8 cellular contexts compared by ENCODE assay signal in the genomic region with DNA sequence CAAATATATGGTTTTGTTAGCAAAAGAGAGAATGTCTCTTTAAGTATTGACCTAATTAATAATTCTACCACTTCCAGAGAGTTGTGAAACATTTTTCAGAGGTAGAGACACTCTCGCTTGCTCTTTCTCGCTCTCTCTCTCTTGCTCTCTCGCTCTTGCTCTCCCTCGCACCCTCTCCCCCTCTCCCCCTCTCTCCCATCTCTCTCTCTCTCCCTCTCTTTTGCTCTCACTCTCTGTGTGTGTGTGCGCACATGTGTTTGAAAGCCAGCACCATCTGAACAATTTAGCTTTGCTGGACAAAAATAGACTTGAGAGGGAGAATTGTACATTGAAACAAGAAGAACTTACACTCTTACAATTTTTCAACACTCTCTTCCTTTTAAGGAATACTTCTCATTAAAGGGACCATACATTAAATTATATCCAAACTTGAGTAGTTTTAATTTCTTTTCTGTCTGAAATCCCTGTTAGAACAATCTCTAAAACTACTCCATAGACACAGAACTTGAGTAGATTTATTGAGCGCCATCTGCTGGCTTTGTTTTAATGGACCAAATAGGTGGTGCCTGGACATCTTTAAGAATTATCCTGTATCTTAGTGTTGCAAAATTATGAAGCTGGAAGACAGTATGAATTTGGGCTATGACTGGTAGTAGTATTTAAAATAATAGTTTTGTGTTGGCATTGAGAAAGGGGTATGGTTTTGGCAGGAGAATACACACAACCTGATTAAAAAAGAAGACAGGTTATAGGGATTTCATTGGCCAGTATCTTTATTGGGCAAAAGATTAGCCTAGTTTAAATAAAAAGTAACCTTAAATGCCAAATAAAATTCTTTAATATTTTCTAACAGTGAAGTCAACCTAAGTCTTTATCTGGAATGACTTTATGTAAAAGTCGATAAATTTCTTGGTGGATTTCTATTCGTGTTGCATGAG.
A peak's percentile ranks its signal among the peaks of the same experiment; 100 is the strongest.
DNase-seq lines count a peak whose midpoint lies in the region; ATAC-seq, FAIRE-seq and TF ChIP-seq lines count a peak whose summit lies in the region.

No MANE protein-coding gene starts in this region.

- H3K4me2 ChIP-seq in GM12878 (ENCODE audit: control insufficient read depth, insufficient read depth): no peak overlapping the region

- TF ChIP-seq RAD21 in GM12878 (IDR thresholded peaks at IDR 0.05; ENCODE audit: insufficient read depth, low read depth, low read length): peak; percentile 63

- H4K20me1 ChIP-seq in GM12878 (ENCODE audit: control insufficient read depth, insufficient read depth): peaks cover 6% of the 10 kb centered on the region; the same call in 1 of the 2 replicates

- H2AFZ ChIP-seq in GM12878 (ENCODE audit: control insufficient read depth, low read depth, low read length): no peak overlapping the region

- H3K27me3 ChIP-seq in RWPE2 (ENCODE audit: insufficient read depth, poor library complexity, severe bottlenecking): no peaks in the 10 kb centered on the region
- no peaks in the 10 kb centered on the region for H3K27me3 ChIP-seq in GM12878 (replicated peaks in 1 of 2; ENCODE audit: control insufficient read depth in 2 of 2, insufficient read depth in 2 of 2, low read length in 1 of 2)

- H3K9me3 ChIP-seq in RWPE2 (ENCODE audit: severe bottlenecking) (no peaks in the 10 kb centered on the region), GM12878 (replicated peaks; ENCODE audit: control insufficient read depth, insufficient read depth, low read length) (no peaks in the 10 kb centered on the region)

- FAIRE-seq in GM12878 (lab: Jason Lieb, UNC) (peak; percentile 64), islet of Langerhans (lab: Jason Lieb, UNC) (peak; percentile 89)

- intact Hi-C loops in GM12878 (cut with micrococcal nuclease; ENCODE audit: unreplicated experiment): loop anchor here (1.0 to 2.0 kb wide), 3 partner anchors 19 to 208 kb away; no protein-coding TSS in a partner anchor

- no peak for TF ChIP-seq EP300 in GM12878 (IDR thresholded peaks at IDR 0.05; ENCODE audit: borderline replicate concordance in 1 of 2, control insufficient read depth in 1 of 2, low read depth in 2 of 2, low read length in 2 of 2)

- in situ Hi-C loops in GM12878 (cut with MboI): no loop called here

- DNase-seq in CMK (ENCODE audit: low read depth) (peak; percentile 29), RWPE2 (ENCODE audit: low spot score) (no peak), GM12878 (ENCODE audit: low read depth, low spot score) (no peak), occipital lobe (lab: John Stamatoyannopoulos, UW) (no peak)
- DNase-seq in stimulated activated CD4-positive, alpha-beta T cell treated with anti-CD3 and anti-CD28 coated beads, Interleukin-2, amount 100 ng/mL, for 24 hours: peak; percentile 28 to 55

- POLR2A ChIA-PET in GM12878 (lab: Charles Lee): interaction anchor here (0.9 kb wide), 1 partner anchor 92 kb away, joined by 4 read pairs; no protein-coding TSS in a partner anchor

- 84% methylated on average over 8 of the region's 8 CpGs for WGBS in GM12878 (ENCODE audit: insufficient coverage, insufficient replicate concordance, low lambda C conversion rate, missing lambda C conversion rate)

- RAD21 ChIA-PET in GM12878 (lab: Charles Lee; ENCODE audit: unreplicated experiment): interaction anchor here (0.7 to 7.9 kb wide), 12 partner anchors 17 to 208 kb away, joined by 3 to 75 read pairs (median 5); no protein-coding TSS in a partner anchor

- H3K4me3 ChIP-seq in RWPE2 (ENCODE audit: severe bottlenecking) (no peak overlapping the region), GM12878 (no peak overlapping the region)

- CTCF ChIA-PET in GM12878 (lab: Yijun Ruan, JAX): interaction anchor here (0.7 to 10.4 kb wide), 31 partner anchors 11 to 365 kb away, joined by 3 to 170 read pairs (median 4); no protein-coding TSS in a partner anchor

- no peaks in the 10 kb centered on the region for H3K36me3 ChIP-seq in RWPE2 (ENCODE audit: low read depth)
- H3K36me3 ChIP-seq in GM12878 (ENCODE audit: control insufficient read depth in 2 of 2, insufficient read depth in 2 of 2, low read length in 1 of 2): no peaks in the 10 kb centered on the region

- TSS peak; percentile 29 for BruUV-seq in GM12878 (replicated peaks; lab: Mats Ljungman, UMichigan)

- TF ChIP-seq CTCF in RWPE2 (IDR thresholded peaks at IDR 0.05; ENCODE audit: poor library complexity, severe bottlenecking): peak; percentile 98
- peak; percentile 38 to 59 (median 55); a peak in 5 of 6 replicates for TF ChIP-seq CTCF in GM12878 (IDR thresholded peaks at IDR 0.05 in 2 of 3, conservative IDR thresholded peaks at IDR 0.05 in 1 of 3; ENCODE audit: control insufficient read depth in 2 of 3, extremely low read depth in 1 of 3, insufficient read depth in 1 of 3, low read depth in 3 of 3, low read length in 3 of 3)

- peak; percentile 46 for ATAC-seq in HG03432 (IDR thresholded peaks at IDR 0.05; ENCODE audit: unreplicated experiment)
- peak; percentile 77 for ATAC-seq in RWPE2 (ENCODE audit: low read depth)
- peak; percentile 86 for ATAC-seq in GM12878
- ATAC-seq in HG02970 (IDR thresholded peaks at IDR 0.05; ENCODE audit: low FRiP score, unreplicated experiment): no peak

- SMC1A ChIA-PET in GM12878 (lab: Charles Lee; ENCODE audit: uncharacterized antibody, unreplicated experiment): interaction anchor here (0.5 to 11.7 kb wide), 21 partner anchors 10 to 215 kb away, joined by 3 to 147 read pairs (median 4); no protein-coding TSS in a partner anchor

- H3K79me2 ChIP-seq in GM12878 (ENCODE audit: control insufficient read depth, insufficient read depth, low read length): peaks cover 14% of the 10 kb centered on the region

- no peak overlapping the region for H3K9ac ChIP-seq in GM12878 (ENCODE audit: control insufficient read depth, insufficient read depth, low read length)

- no peak for TF ChIP-seq POLR2A in GM12878 (IDR thresholded peaks at IDR 0.05; ENCODE audit: low read depth, low read length)

- H3K27ac ChIP-seq in RWPE2 (ENCODE audit: poor library complexity, severe bottlenecking) (no peak overlapping the region), GM12878 (ENCODE audit: control insufficient read depth, insufficient read depth) (no peak overlapping the region)

- H3K4me1 ChIP-seq in RWPE2 (ENCODE audit: insufficient read depth, poor library complexity, severe bottlenecking): peaks cover 4% of the 10 kb centered on the region
- peaks cover 18% of the 10 kb centered on the region for H3K4me1 ChIP-seq in GM12878 (ENCODE audit: control insufficient read depth, insufficient read depth, low read length)

TF ChIP-seq in GM12878, 131 proteins besides CTCF, POLR2A, EP300 and RAD21:
- TF ChIP-seq RAD51 (IDR thresholded peaks at IDR 0.05): no peak
- TF ChIP-seq JUND (IDR thresholded peaks at IDR 0.05; ENCODE audit: low read depth, low read length): no peak
- TF ChIP-seq, protein P1, sequence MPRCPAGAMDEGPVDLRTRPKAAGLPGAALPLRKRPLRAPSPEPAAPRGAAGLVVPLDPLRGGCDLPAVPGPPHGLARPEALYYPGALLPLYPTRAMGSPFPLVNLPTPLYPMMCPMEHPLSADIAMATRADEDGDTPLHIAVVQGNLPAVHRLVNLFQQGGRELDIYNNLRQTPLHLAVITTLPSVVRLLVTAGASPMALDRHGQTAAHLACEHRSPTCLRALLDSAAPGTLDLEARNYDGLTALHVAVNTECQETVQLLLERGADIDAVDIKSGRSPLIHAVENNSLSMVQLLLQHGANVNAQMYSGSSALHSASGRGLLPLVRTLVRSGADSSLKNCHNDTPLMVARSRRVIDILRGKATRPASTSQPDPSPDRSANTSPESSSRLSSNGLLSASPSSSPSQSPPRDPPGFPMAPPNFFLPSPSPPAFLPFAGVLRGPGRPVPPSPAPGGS (IDR thresholded peaks at IDR 0.05; ENCODE audit: borderline replicate concordance, insufficient read depth, low read depth, low read length, poor library complexity, severe bottlenecking): peak; percentile 59
- no peak for TF ChIP-seq TBL1XR1 (IDR thresholded peaks at IDR 0.05; ENCODE audit: low read depth, low read length)
- TF ChIP-seq NBN (IDR thresholded peaks at IDR 0.05): no peak
- no peak for TF ChIP-seq SREBF1 (IDR thresholded peaks at IDR 0.05; ENCODE audit: low read length)
- TF ChIP-seq SMC3 (IDR thresholded peaks at IDR 0.05; ENCODE audit: borderline replicate concordance, low read length): peak; percentile 75; the same call in 1 of the 2 replicates
- TF ChIP-seq NRF1 (conservative IDR thresholded peaks at IDR 0.05; ENCODE audit: low read depth, low read length): no peak
- TF ChIP-seq ASH2L (IDR thresholded peaks at IDR 0.05; ENCODE audit: borderline replicate concordance, low read depth): no peak
- no peak for TF ChIP-seq RB1 (IDR thresholded peaks at IDR 0.05; ENCODE audit: borderline replicate concordance)

Comparison
In these comparisons a context has a peak if more than half of its experiments do, and no peak if none do; other contexts are left out.
1. DNase-seq: peak in CMK (single experiment) and stimulated activated CD4-positive, alpha-beta T cell treated with anti-CD3 and anti-CD28 coated beads, Interleukin-2, amount 100 ng/mL, for 24 hours (2 of 2); none in RWPE2 (single experiment), GM12878 (single experiment) and occipital lobe (single experiment).